In genomic region chr2:34308140-34308539, GRCh38 we compare ENCODE assay signal across 26 cellular contexts.
"Had no signal": no experiment of that assay in that cellular context is flagged by ENCODE, and none has a peak within 500 bp of the region (broad histone marks: within the 10 kb centered on the region; RNA-seq: fewer than 3 reads in every experiment).

No MANE protein-coding gene starts in this region.

- H3K27me3 ChIP-seq: ovary, stomach, testis, thyroid gland, transverse colon, upper lobe of left lung, vagina had no signal

- ATAC-seq: mucosa of descending colon; naive thymus-derived CD4-positive, alpha-beta T cell; natural killer cell treated with Interleukin-12 subunit alpha and Interleukin-12 subunit beta and Interleukin-15 and Interleukin-18, amount 100 ng/mL, for 72 hours; right cardiac atrium; sciatic nerve; stimulated activated naive B cell treated with anti-CD40 and anti-IgM and Interleukin-4, amounts not matched to agents 10 μg/mL and 1 μg/mL and 100 μg/mL, for 72 hours; stimulated activated naive CD8-positive, alpha-beta T cell treated with anti-CD3 and anti-CD28 coated beads, Interleukin-15, Interleukin-2, amounts not matched to agents 100 U/mL and 50 U/mL, for 24 hours had no signal

- H3K9me3 ChIP-seq: mucosa of descending colon, ovary, stomach, testis, thyroid gland, transverse colon, upper lobe of left lung, vagina had no signal

- H3K4me1 Mint-ChIP-seq: naive thymus-derived CD4-positive, alpha-beta T cell; stimulated activated naive B cell treated with anti-CD40 and anti-IgM and Interleukin-4, amounts not matched to agents 10 μg/mL and 1 μg/mL and 100 μg/mL, for 72 hours had no signal

- H3K4me3 Mint-ChIP-seq: naive thymus-derived CD4-positive, alpha-beta T cell; natural killer cell treated with Interleukin-12 subunit alpha and Interleukin-12 subunit beta and Interleukin-15 and Interleukin-18, amount 100 ng/mL, for 72 hours; stimulated activated naive B cell treated with anti-CD40 and anti-IgM and Interleukin-4, amounts not matched to agents 10 μg/mL and 1 μg/mL and 100 μg/mL, for 72 hours had no signal

- H3K4me1 ChIP-seq: left ventricle myocardium inferior, stomach, testis, thyroid gland, transverse colon, upper lobe of left lung, vagina had no signal

- FAIRE-seq: keratinocyte had no signal

- H3K27ac ChIP-seq: left ventricle myocardium inferior, ovary, skin epidermis, stomach, testis, thyroid gland, transverse colon, upper lobe of left lung, vagina had no signal

- H3K27me3 Mint-ChIP-seq: naive thymus-derived CD4-positive, alpha-beta T cell; natural killer cell treated with Interleukin-12 subunit alpha and Interleukin-12 subunit beta and Interleukin-15 and Interleukin-18, amount 100 ng/mL, for 72 hours; progenitor cell of endocrine pancreas; stimulated activated naive B cell treated with anti-CD40 and anti-IgM and Interleukin-4, amounts not matched to agents 10 μg/mL and 1 μg/mL and 100 μg/mL, for 72 hours had no signal

- H3K36me3 Mint-ChIP-seq: naive thymus-derived CD4-positive, alpha-beta T cell; stimulated activated naive B cell treated with anti-CD40 and anti-IgM and Interleukin-4, amounts not matched to agents 10 μg/mL and 1 μg/mL and 100 μg/mL, for 72 hours had no signal

- DNase-seq: hippocampal formation; left ventricle myocardium inferior; midbrain; mucosa of descending colon; naive thymus-derived CD4-positive, alpha-beta T cell; ovary; retina; right cardiac atrium; stimulated activated CD4-positive, alpha-beta T cell treated with anti-CD3 and anti-CD28 coated beads, Interleukin-12 subunit alpha, Interleukin-12 subunit beta, amount 100 ng/mL, for 4 hours; stimulated activated CD4-positive, alpha-beta T cell treated with anti-CD3 and anti-CD28 coated beads, Interleukin-15, amount 100 ng/mL, for 24 hours; stimulated activated CD4-positive, alpha-beta T cell treated with anti-CD3 and anti-CD28 coated beads, Interleukin-2, amount 100 ng/mL, for 24 hours; stimulated activated CD4-positive, alpha-beta T cell treated with anti-CD3 and anti-CD28 coated beads, Interleukin-4, amount 100 ng/mL, for 1 hour; stimulated activated naive B cell treated with anti-CD40 and anti-IgM and Interleukin-4, amounts not matched to agents 10 μg/mL and 1 μg/mL and 100 μg/mL, for 72 hours; stimulated activated naive CD8-positive, alpha-beta T cell treated with anti-CD3 and anti-CD28 coated beads, Interleukin-15, Interleukin-2, amounts not matched to agents 100 U/mL and 50 U/mL, for 24 hours; stomach; testis; thyroid gland; transverse colon; upper lobe of left lung had no signal

- H3K27ac Mint-ChIP-seq: naive thymus-derived CD4-positive, alpha-beta T cell; natural killer cell treated with Interleukin-12 subunit alpha and Interleukin-12 subunit beta and Interleukin-15 and Interleukin-18, amount 100 ng/mL, for 72 hours; progenitor cell of endocrine pancreas; stimulated activated naive B cell treated with anti-CD40 and anti-IgM and Interleukin-4, amounts not matched to agents 10 μg/mL and 1 μg/mL and 100 μg/mL, for 72 hours had no signal

- H3K4me3 ChIP-seq: left ventricle myocardium inferior, lung, mucosa of descending colon, ovary, skin epidermis, stomach, testis, thyroid gland, transverse colon, upper lobe of left lung, vagina had no signal

- H3K36me3 ChIP-seq: left ventricle myocardium inferior, ovary, stomach, thyroid gland, transverse colon, upper lobe of left lung, vagina had no signal
